Comparison of ENCODE assay signal across 6 cellular contexts in genomic region chr17:46613876-46614275, GRCh38. TPM values are rescaled to one million over a fixed set of nuclear protein-coding genes. Genes with fewer than 3 reads are reported as not detected.
A peak's percentile ranks its signal among the peaks of the same experiment; 100 is the strongest.
DNase-seq lines count a peak whose midpoint lies in the region; ATAC-seq, FAIRE-seq and TF ChIP-seq lines count a peak whose summit lies in the region.
"Not testable (repeated sequence)": the region's sequence is repeated elsewhere in the genome, so short reads cannot be mapped to it uniquely, and the experiment has no call there.

No MANE protein-coding gene starts in this region.

- H3K4me2 ChIP-seq in GM12878 (ENCODE audit: control insufficient read depth, insufficient read depth); keratinocyte (ENCODE audit: control insufficient read depth, extremely low read depth, insufficient read depth, low read depth, low read length): not testable (repeated sequence)

- in situ Hi-C loops in GM12878 (cut with MboI): not testable (repeated sequence)

- H3K9me3 Mint-ChIP-seq in activated T-helper 17 cell treated with anti-CD3 and anti-CD28 coated beads, Interleukin-2, amount 50 U/mL, for 72 hours; stimulated activated naive CD8-positive, alpha-beta T cell treated with anti-CD3 and anti-CD28 coated beads, Interleukin-15, amount 100 ng/mL, for 72 hours: not testable (repeated sequence)

- TF ChIP-seq RAD21 in GM12878 (IDR thresholded peaks at IDR 0.05; ENCODE audit: insufficient read depth, low read depth, low read length): not testable (repeated sequence)

- not testable (repeated sequence) for H3K9me1 ChIP-seq in keratinocyte (ENCODE audit: control insufficient read depth, extremely low read depth, insufficient read depth, low read length)

- not testable (repeated sequence) for H3K9me3 ChIP-seq in GM12878 (replicated peaks; ENCODE audit: control insufficient read depth, insufficient read depth, low read length); keratinocyte (ENCODE audit: control insufficient read depth, low read depth, low read length)

- not testable (repeated sequence) for H3K27me3 ChIP-seq in GM12878 (replicated peaks in 1 of 2; ENCODE audit: control insufficient read depth in 2 of 2, insufficient read depth in 2 of 2, low read length in 1 of 2); keratinocyte (ENCODE audit: control insufficient read depth, extremely low read depth, insufficient read depth, low read length)

- H4K20me1 ChIP-seq in GM12878 (ENCODE audit: control insufficient read depth, insufficient read depth); keratinocyte (ENCODE audit: control insufficient read depth, extremely low read depth, insufficient read depth, low read length): not testable (repeated sequence)

- not testable (repeated sequence) for H3K27ac ChIP-seq in GM12878 (ENCODE audit: control insufficient read depth, insufficient read depth); keratinocyte (ENCODE audit: control insufficient read depth, insufficient read depth, low read length)

- not testable (repeated sequence) for H3K27ac Mint-ChIP-seq in activated T-helper 17 cell treated with anti-CD3 and anti-CD28 coated beads, Interleukin-2, amount 50 U/mL, for 72 hours; stimulated activated naive CD8-positive, alpha-beta T cell treated with anti-CD3 and anti-CD28 coated beads, Interleukin-15, amount 100 ng/mL, for 72 hours

- RAD21 ChIA-PET in GM12878 (lab: Charles Lee; ENCODE audit: unreplicated experiment): not testable (repeated sequence)

- not testable (repeated sequence) for H3K27me3 Mint-ChIP-seq in activated T-helper 17 cell treated with anti-CD3 and anti-CD28 coated beads, Interleukin-2, amount 50 U/mL, for 72 hours; stimulated activated naive CD8-positive, alpha-beta T cell treated with anti-CD3 and anti-CD28 coated beads, Interleukin-15, amount 100 ng/mL, for 72 hours

- not testable (repeated sequence) for H3K4me3 ChIP-seq in GM12878; keratinocyte (ENCODE audit: control insufficient read depth in 2 of 3, extremely low read depth in 1 of 3, insufficient read depth in 2 of 3, low read depth in 1 of 3, low read length in 3 of 3)

- not testable (repeated sequence) for BruUV-seq in GM12878 (replicated peaks; lab: Mats Ljungman, UMichigan)

- H3K36me3 Mint-ChIP-seq in activated T-helper 17 cell treated with anti-CD3 and anti-CD28 coated beads, Interleukin-2, amount 50 U/mL, for 72 hours (ENCODE audit: low read depth): not testable (repeated sequence)

- not testable (repeated sequence) for H3K9ac ChIP-seq in GM12878 (ENCODE audit: control insufficient read depth, insufficient read depth, low read length); keratinocyte (ENCODE audit: control insufficient read depth, extremely low read depth, insufficient read depth, low read length)

- WGBS in GM12878 (ENCODE audit: insufficient coverage, insufficient replicate concordance, low lambda C conversion rate, missing lambda C conversion rate): no CpG with 5 or more reads among the region's 1 CpG

- POLR2A ChIA-PET in GM12878 (lab: Charles Lee): not testable (repeated sequence)

- H3K4me1 Mint-ChIP-seq in activated T-helper 17 cell treated with anti-CD3 and anti-CD28 coated beads, Interleukin-2, amount 50 U/mL, for 72 hours; stimulated activated naive CD8-positive, alpha-beta T cell treated with anti-CD3 and anti-CD28 coated beads, Interleukin-15, amount 100 ng/mL, for 72 hours: not testable (repeated sequence)

- CTCF ChIA-PET in GM12878 (lab: Yijun Ruan, JAX): not testable (repeated sequence)

- dilution Hi-C loops in keratinocyte (cut with MboI; ENCODE audit: extremely low pct_ligation_motif_present, low sequenced_read_pairs): not testable (repeated sequence)

- not testable (repeated sequence) for H3K4me3 Mint-ChIP-seq in activated T-helper 17 cell treated with anti-CD3 and anti-CD28 coated beads, Interleukin-2, amount 50 U/mL, for 72 hours; stimulated activated naive CD8-positive, alpha-beta T cell treated with anti-CD3 and anti-CD28 coated beads, Interleukin-15, amount 100 ng/mL, for 72 hours

- not testable (repeated sequence) for H3K4me1 ChIP-seq in GM12878 (ENCODE audit: control insufficient read depth, insufficient read depth, low read length); keratinocyte (ENCODE audit: control insufficient read depth, extremely low read depth, insufficient read depth, low read length)

- H3K79me2 ChIP-seq in GM12878 (ENCODE audit: control insufficient read depth, insufficient read depth, low read length); keratinocyte (ENCODE audit: control insufficient read depth, insufficient read depth, low read length): not testable (repeated sequence)

- not testable (repeated sequence) for TF ChIP-seq EP300 in GM12878 (IDR thresholded peaks at IDR 0.05; ENCODE audit: borderline replicate concordance in 1 of 2, control insufficient read depth in 1 of 2, low read depth in 2 of 2, low read length in 2 of 2)

- not testable (repeated sequence) for H3K36me3 ChIP-seq in GM12878 (ENCODE audit: control insufficient read depth in 2 of 2, insufficient read depth in 2 of 2, low read length in 1 of 2); keratinocyte (ENCODE audit: control insufficient read depth in 2 of 2, extremely low read depth in 1 of 2, insufficient read depth in 2 of 2, low read length in 2 of 2)

- SMC1A ChIA-PET in GM12878 (lab: Charles Lee; ENCODE audit: uncharacterized antibody, unreplicated experiment): not testable (repeated sequence)

- H2AFZ ChIP-seq in GM12878 (ENCODE audit: control insufficient read depth, low read depth, low read length); keratinocyte (ENCODE audit: control insufficient read depth, low read length): not testable (repeated sequence)

- FAIRE-seq in GM12892 (lab: Jason Lieb, UNC) (peak; percentile 81), GM12878 (lab: Jason Lieb, UNC) (peak; percentile 54), keratinocyte (lab: Jason Lieb, UNC) (peak; percentile 67)

- TF ChIP-seq POLR2A in GM12892 (IDR thresholded peaks at IDR 0.05; ENCODE audit: low read depth, low read length); GM12878 (IDR thresholded peaks at IDR 0.05; ENCODE audit: low read depth, low read length): not testable (repeated sequence)

- not testable (repeated sequence) for TF ChIP-seq CTCF in GM12878 (IDR thresholded peaks at IDR 0.05 in 2 of 3, conservative IDR thresholded peaks at IDR 0.05 in 1 of 3; ENCODE audit: control insufficient read depth in 2 of 3, extremely low read depth in 1 of 3, insufficient read depth in 1 of 3, low read depth in 3 of 3, low read length in 3 of 3); keratinocyte (optimal IDR thresholded peaks at IDR 0.05 in 1 of 3, IDR thresholded peaks at IDR 0.05 in 1 of 3, conservative IDR thresholded peaks at IDR 0.05 in 1 of 3; ENCODE audit: extremely low read depth in 1 of 3, insufficient read depth in 2 of 3, low read length in 3 of 3)

- intact Hi-C loops in GM12878 (cut with micrococcal nuclease; ENCODE audit: unreplicated experiment): not testable (repeated sequence)

- ATAC-seq in activated CD4-positive, CD25-positive, alpha-beta regulatory T cell treated with anti-CD3 and anti-CD28 coated beads, Interleukin-2, amount 50 U/mL, for 24 hours: peak; percentile 38 to 64
- peak; percentile 78 for ATAC-seq in activated T-helper 17 cell treated with anti-CD3 and anti-CD28 coated beads, Interleukin-2, amount 50 U/mL, for 72 hours (replicated peaks)
- not testable (repeated sequence) for ATAC-seq in GM12878
- ATAC-seq in stimulated activated naive CD8-positive, alpha-beta T cell treated with anti-CD3 and anti-CD28 coated beads, Interleukin-15, amount 100 ng/mL, for 72 hours: peak; percentile 58

- not testable (repeated sequence) for DNase-seq in GM12892 (ENCODE audit: insufficient read length); GM12878 (ENCODE audit: low read depth, low spot score); keratinocyte (ENCODE audit: low read depth, low spot score); stimulated activated naive CD8-positive, alpha-beta T cell treated with anti-CD3 and anti-CD28 coated beads, Interleukin-15, amount 100 ng/mL, for 72 hours

RNA-seq across cellular contexts. Expression of gene NSF, which starts 23.4 kb away (rescaled TPM):
- 12.1 TPM for polyA plus RNA-seq in GM12892 (2012; ENCODE audit: missing spikeins)
- total RNA-seq in activated T-helper 17 cell treated with anti-CD3 and anti-CD28 coated beads, Interleukin-2, amount 50 U/mL, for 72 hours: 10 to 100 TPM; 35.0 to 45.1 TPM
- total RNA-seq in GM12878 (2013; cell fraction: nucleolus; rRNA removed): 12.1 and 16.4 TPM in 2 replicates
- total RNA-seq in GM12878 (2014; rRNA removed) (14.4 and 16.9 TPM in 2 replicates), GM12878 (2014; rRNA removed; fragmentation: Illumina TruSeq; extraction: Trizol) (15.5 and 15.8 TPM in 2 replicates), GM12878 (2021) (16.0 and 18.1 TPM in 2 replicates)
- 11.7 TPM for polyA plus RNA-seq in GM12878 (2011; ENCODE audit: low read depth)
- polyA plus RNA-seq in GM12878 (2011; rRNA removed) (16.6 and 18.7 TPM in 2 replicates), GM12878 (2014; fragmentation: Illumina TruSeq; extraction: Trizol) (17.2 and 19.4 TPM in 2 replicates), GM12878 (2014; fragmentation: Nextera tagmentation; extraction: Ambion mirVana) (1 to 10 TPM; 6.8 to 7.6 TPM), GM12878 (2014; rRNA removed) (8.9 and 10.2 TPM in 2 replicates), GM12878 (2016; fragmentation: Nextera tagmentation; extraction: Ambion mirVana) (10 to 100 TPM; 24.3 to 25.6 TPM), keratinocyte (24.6 to 32.3 TPM (median 29.7 TPM) in 3 replicates)
- polyA plus RNA-seq in GM12878 (2011; cell fraction: cytosol; rRNA removed): 8.2 and 9.3 TPM in 2 replicates
- polyA plus RNA-seq in GM12878 (2011; cell fraction: nucleus; rRNA removed): 9.5 and 11.4 TPM in 2 replicates
- 11.1 and 14.5 TPM in 2 replicates for polyA plus RNA-seq in GM12878 (2012)
- polyA minus RNA-seq in GM12878 (2011; rRNA and poly(A)+ RNA removed): 15.1 and 26.7 TPM in 2 replicates
- polyA minus RNA-seq in GM12878 (2011; cell fraction: cytosol; rRNA and poly(A)+ RNA removed): 3.7 and 6.3 TPM in 2 replicates
- 16.3 and 22.1 TPM in 2 replicates for polyA minus RNA-seq in GM12878 (2011; cell fraction: nucleus; rRNA and poly(A)+ RNA removed)
- polyA plus RNA-seq in keratinocyte (2011; ENCODE audit: low read depth): 17.0 TPM
- polyA plus RNA-seq in keratinocyte (2011; cell fraction: cytosol; rRNA removed): 18.2 and 32.8 TPM in 2 replicates
- polyA plus RNA-seq in keratinocyte (2011; cell fraction: nucleus; rRNA removed): 30.0 and 34.6 TPM in 2 replicates
- polyA plus RNA-seq in keratinocyte (2012; ENCODE audit: low replicate concordance): 20.4 and 20.6 TPM in 2 replicates
- 21.2 to 49.6 TPM (median 33.9 TPM) in 3 replicates for polyA minus RNA-seq in keratinocyte
- 15.9 TPM for polyA minus RNA-seq in keratinocyte (2011; cell fraction: cytosol; rRNA and poly(A)+ RNA removed)
- polyA minus RNA-seq in keratinocyte (2011; cell fraction: nucleus; rRNA and poly(A)+ RNA removed): 47.7 and 79.3 TPM in 2 replicates

RNA-seq across cellular contexts. Expression of gene ARL17A, which starts 34.4 kb away (rescaled TPM):
- 20.9 TPM for polyA plus RNA-seq in GM12892 (2012; ENCODE audit: missing spikeins)
- 10 to 100 TPM; 18.1 to 38.6 TPM for total RNA-seq in activated T-helper 17 cell treated with anti-CD3 and anti-CD28 coated beads, Interleukin-2, amount 50 U/mL, for 72 hours
- 255 and 258 TPM in 2 replicates for total RNA-seq in GM12878 (2013; cell fraction: nucleolus; rRNA removed)
- total RNA-seq in GM12878 (2014; rRNA removed): 11.0 and 12.6 TPM in 2 replicates
- 17.0 and 17.3 TPM in 2 replicates for total RNA-seq in GM12878 (2014; rRNA removed; fragmentation: Illumina TruSeq; extraction: Trizol)
- total RNA-seq in GM12878 (2021): 15.1 and 20.0 TPM in 2 replicates
- polyA plus RNA-seq in GM12878 (2011; ENCODE audit: low read depth): 11.4 TPM
- polyA plus RNA-seq in GM12878 (2011; rRNA removed): 38.7 and 39.1 TPM in 2 replicates
- 34.6 and 44.1 TPM in 2 replicates for polyA plus RNA-seq in GM12878 (2011; cell fraction: cytosol; rRNA removed)
- polyA plus RNA-seq in GM12878 (2011; cell fraction: nucleus; rRNA removed): 127 and 136 TPM in 2 replicates
- 13.9 and 14.3 TPM in 2 replicates for polyA plus RNA-seq in GM12878 (2012)
- 20.3 and 23.9 TPM in 2 replicates for polyA plus RNA-seq in GM12878 (2014; fragmentation: Illumina TruSeq; extraction: Trizol)
- 1 to 10 TPM; 4.0 to 5.9 TPM for polyA plus RNA-seq in GM12878 (2014; fragmentation: Nextera tagmentation; extraction: Ambion mirVana)
- polyA plus RNA-seq in GM12878 (2014; rRNA removed): 20.2 and 20.7 TPM in 2 replicates
- polyA plus RNA-seq in GM12878 (2016; fragmentation: Nextera tagmentation; extraction: Ambion mirVana): 10 to 100 TPM; 16.3 to 19.0 TPM
- polyA minus RNA-seq in GM12878 (2011; rRNA and poly(A)+ RNA removed): 43.6 and 49.0 TPM in 2 replicates
- polyA minus RNA-seq in GM12878 (2011; cell fraction: cytosol; rRNA and poly(A)+ RNA removed): 3.9 and 6.8 TPM in 2 replicates
- polyA minus RNA-seq in GM12878 (2011; cell fraction: nucleus; rRNA and poly(A)+ RNA removed): 49.8 and 80.9 TPM in 2 replicates
- polyA plus RNA-seq in keratinocyte: 4.0 to 9.1 TPM (median 7.0 TPM) in 3 replicates
- 3.8 TPM for polyA plus RNA-seq in keratinocyte (2011; ENCODE audit: low read depth)
- polyA plus RNA-seq in keratinocyte (2011; cell fraction: cytosol; rRNA removed): 4.0 and 8.7 TPM in 2 replicates
- 22.5 and 47.4 TPM in 2 replicates for polyA plus RNA-seq in keratinocyte (2011; cell fraction: nucleus; rRNA removed)
- 3.0 and 4.7 TPM in 2 replicates for polyA plus RNA-seq in keratinocyte (2012; ENCODE audit: low replicate concordance)
- 15.3 to 18.4 TPM (median 18.0 TPM) in 3 replicates for polyA minus RNA-seq in keratinocyte
- polyA minus RNA-seq in keratinocyte (2011; cell fraction: cytosol; rRNA and poly(A)+ RNA removed): 2.3 TPM
- 5.9 and 13.1 TPM in 2 replicates for polyA minus RNA-seq in keratinocyte (2011; cell fraction: nucleus; rRNA and poly(A)+ RNA removed)
